8 cellular contexts compared by ENCODE assay signal in the genomic region with DNA sequence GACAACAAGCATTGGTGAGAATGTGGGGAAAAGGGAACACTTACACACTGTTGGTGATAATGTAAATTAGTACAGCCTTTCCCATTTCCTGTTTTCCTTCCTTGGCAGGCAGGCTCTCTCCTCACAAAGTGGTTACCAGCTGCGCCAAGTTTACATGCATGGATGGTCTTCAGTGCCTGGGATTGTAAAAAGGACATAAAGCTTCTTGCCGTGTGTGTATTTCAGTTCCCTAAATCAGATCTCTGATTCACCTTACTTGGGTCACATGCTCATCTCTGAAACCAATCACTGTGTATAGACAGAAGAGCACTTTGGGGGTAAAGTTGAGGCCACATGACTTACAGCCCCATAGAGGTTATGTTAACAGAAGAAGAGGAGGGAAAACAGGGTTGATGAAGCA.
DNase-seq lines count a peak whose midpoint lies in the region; ATAC-seq lines count a peak whose summit lies in the region.
"Had no signal": no experiment of that assay in that cellular context is flagged by ENCODE, and none has a peak within 500 bp of the region (broad histone marks: within the 10 kb centered on the region; RNA-seq: fewer than 3 reads in every experiment).

No MANE protein-coding gene starts in this region.

- H3K27ac ChIP-seq in trophoblast cell (ENCODE audit: low read depth, low read length): no peak overlapping the region

- H2BK12ac ChIP-seq in trophoblast cell (ENCODE audit: low read length): no peak overlapping the region

- no peaks in the 10 kb centered on the region for H3K36me3 ChIP-seq in trophoblast cell (ENCODE audit: control insufficient read depth in 1 of 2, insufficient read depth in 2 of 2, low read length in 2 of 2)

- peaks cover 10% of the 10 kb centered on the region for H3K4me1 Mint-ChIP-seq in stimulated activated memory B cell treated with anti-CD40 and anti-IgM and Interleukin-4, amounts not matched to agents 10 μg/mL and 1 μg/mL and 100 μg/mL, for 72 hours
- H3K4me1 Mint-ChIP-seq: T-helper 17 cell had no signal

- H3K4me2 ChIP-seq in trophoblast cell (ENCODE audit: low read length): no peak overlapping the region

- WGBS in trophoblast cell (ENCODE audit: extremely low coverage, insufficient coverage, insufficient read length): no CpG with 5 or more reads among the region's 2 CpGs

- no peak overlapping the region for H2AK5ac ChIP-seq in trophoblast cell (ENCODE audit: low read length)

- H3K9ac ChIP-seq in trophoblast cell (ENCODE audit: low read length): no peak overlapping the region

- H3K27ac Mint-ChIP-seq in stimulated activated memory B cell treated with anti-CD40 and anti-IgM and Interleukin-4, amounts not matched to agents 10 μg/mL and 1 μg/mL and 100 μg/mL, for 72 hours: no peak overlapping the region
- H3K27ac Mint-ChIP-seq: T-helper 17 cell had no signal

- ATAC-seq in GM19467 (IDR thresholded peaks at IDR 0.05; ENCODE audit: unreplicated experiment) (peak; percentile 56), HG03159 (IDR thresholded peaks at IDR 0.05; ENCODE audit: unreplicated experiment) (peak; percentile 93)
- peak; percentile 47 for ATAC-seq in stimulated activated memory B cell treated with anti-CD40 and anti-IgM and Interleukin-4, amounts not matched to agents 10 μg/mL and 1 μg/mL and 100 μg/mL, for 72 hours
- ATAC-seq: T-helper 17 cell had no signal

- H4K8ac ChIP-seq in trophoblast cell (ENCODE audit: low read depth, low read length): no peak overlapping the region

- H3K14ac ChIP-seq in trophoblast cell (ENCODE audit: low read length): no peak overlapping the region

- H4K12ac ChIP-seq in trophoblast cell (ENCODE audit: low read depth, low read length): no peak overlapping the region

- H3K9me3 ChIP-seq in trophoblast cell (ENCODE audit: insufficient read depth, low read depth, low read length): peaks cover 3% of the 10 kb centered on the region

- peaks cover 17% of the 10 kb centered on the region for H3K27me3 Mint-ChIP-seq in stimulated activated memory B cell treated with anti-CD40 and anti-IgM and Interleukin-4, amounts not matched to agents 10 μg/mL and 1 μg/mL and 100 μg/mL, for 72 hours

- DNase-seq in NCI-H2227 treated with DMSO at 0.1 percent for 48 hours (lab: John Stamatoyannopoulos, UW) (peak; percentile 38), trophoblast cell (no peak), hippocampal formation (lab: John Stamatoyannopoulos, UW) (no peak), EL (no peak)
- DNase-seq: T-helper 17 cell had no signal

- H3K27me3 ChIP-seq in trophoblast cell (ENCODE audit: insufficient read depth, low read length): no peaks in the 10 kb centered on the region

- no peak overlapping the region for H4K91ac ChIP-seq in trophoblast cell (ENCODE audit: low read depth, low read length)

- H3K4me1 ChIP-seq in trophoblast cell (ENCODE audit: control insufficient read depth in 1 of 2, insufficient read depth in 2 of 2, low read length in 2 of 2): no peaks in the 10 kb centered on the region

- H3K9me3 Mint-ChIP-seq in stimulated activated memory B cell treated with anti-CD40 and anti-IgM and Interleukin-4, amounts not matched to agents 10 μg/mL and 1 μg/mL and 100 μg/mL, for 72 hours: peaks cover 7% of the 10 kb centered on the region

- no peak overlapping the region for H2BK120ac ChIP-seq in trophoblast cell (ENCODE audit: insufficient read depth, low read length, poor library complexity)

- no peaks in the 10 kb centered on the region for H3K79me2 ChIP-seq in trophoblast cell (ENCODE audit: control insufficient read depth, insufficient read depth, low read length, poor library complexity)

- H3K4ac ChIP-seq in trophoblast cell (ENCODE audit: low read depth, low read length): no peak overlapping the region

- no peak overlapping the region for H2BK5ac ChIP-seq in trophoblast cell (ENCODE audit: low read depth, low read length, poor library complexity)

- H3K36me3 Mint-ChIP-seq in stimulated activated memory B cell treated with anti-CD40 and anti-IgM and Interleukin-4, amounts not matched to agents 10 μg/mL and 1 μg/mL and 100 μg/mL, for 72 hours: no peaks in the 10 kb centered on the region

- no peak overlapping the region for H2AFZ ChIP-seq in trophoblast cell (ENCODE audit: insufficient read depth, low read length, poor library complexity)

- H3K4me3 Mint-ChIP-seq in stimulated activated memory B cell treated with anti-CD40 and anti-IgM and Interleukin-4, amounts not matched to agents 10 μg/mL and 1 μg/mL and 100 μg/mL, for 72 hours: no peak overlapping the region
- H3K4me3 Mint-ChIP-seq: T-helper 17 cell had no signal

- H3K79me1 ChIP-seq in trophoblast cell (ENCODE audit: low read length): no peaks in the 10 kb centered on the region

- no peak overlapping the region for H3K18ac ChIP-seq in trophoblast cell (ENCODE audit: low read length)

- H3K23ac ChIP-seq in trophoblast cell (ENCODE audit: low read length): no peak overlapping the region

- no peak overlapping the region for H3K4me3 ChIP-seq in trophoblast cell (ENCODE audit: low read depth, low read length)
